Comparison of ENCODE assay signal across 1 cellular context in the genomic region with DNA sequence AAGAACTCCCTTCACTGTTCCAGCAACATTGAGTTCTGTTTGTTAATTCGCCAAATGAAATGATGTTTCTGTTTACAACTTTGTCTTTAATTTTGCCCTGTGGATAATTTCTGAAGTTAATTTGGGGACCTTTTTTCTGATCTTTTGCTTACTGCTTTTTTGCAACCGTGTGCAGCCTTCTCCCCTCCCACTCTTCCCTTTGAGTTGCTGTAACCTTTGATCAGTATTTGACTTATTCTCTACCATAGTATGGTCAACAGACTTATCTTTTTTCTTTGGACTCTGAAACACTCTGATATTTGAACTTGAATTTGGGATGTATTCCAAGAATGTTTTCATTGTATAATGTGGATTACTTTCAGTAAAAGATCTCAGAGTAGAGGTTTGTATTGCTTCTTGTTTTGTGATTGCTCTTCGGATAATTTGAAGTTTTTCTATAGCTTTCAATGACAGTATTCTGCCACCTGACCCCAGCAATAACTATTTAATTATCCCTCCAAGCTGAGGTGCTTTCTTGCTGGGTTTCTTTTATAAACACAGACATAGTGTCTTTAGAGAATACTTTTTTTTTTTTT.
TF ChIP-seq lines count a peak whose summit lies in the region.

No MANE protein-coding gene starts in this region.

TF ChIP-seq in K562, 482 proteins besides CTCF, POLR2A, EP300 and RAD21:
- TF ChIP-seq CHD1 (IDR thresholded peaks at IDR 0.05; ENCODE audit: low read length) (peak; percentile 18), HMBOX1 (IDR thresholded peaks at IDR 0.05) (0 out of 2 replicates have a peak, but pooled peaks have one; percentile 10), ZNF75A (CRISPR knock-in tag; IDR thresholded peaks at IDR 0.05) (no peak)
